ENCODE assay signal across 2 cellular contexts in the genomic region with DNA sequence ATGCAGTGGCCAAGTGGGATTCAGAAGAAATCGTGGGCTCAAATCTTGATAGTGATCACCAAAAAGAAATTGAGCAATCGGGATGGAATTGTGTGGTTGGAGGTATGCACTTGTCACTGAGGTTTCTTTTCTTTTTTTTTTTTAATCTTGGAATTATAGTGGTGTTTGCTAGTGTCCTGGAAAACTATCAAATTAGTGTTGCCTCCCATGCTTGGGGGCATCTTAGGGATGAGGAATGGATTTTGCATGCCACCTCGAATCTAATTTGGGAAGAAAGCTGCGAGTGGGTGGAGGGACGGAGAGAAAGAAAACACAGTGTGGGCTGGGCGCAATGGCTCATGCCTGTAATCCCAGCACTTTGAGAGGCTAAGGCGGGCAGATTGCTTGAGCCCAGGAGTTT.
TF ChIP-seq lines count a peak whose summit lies in the region.

No MANE protein-coding gene starts in this region.

TF ChIP-seq in IMR-90, 13 proteins besides CTCF, POLR2A, EP300 and RAD21:
- no peak for TF ChIP-seq BHLHE40 (IDR thresholded peaks at IDR 0.05; ENCODE audit: low read depth, low read length)
- TF ChIP-seq CEBPB (IDR thresholded peaks at IDR 0.05; ENCODE audit: low read depth, low read length), result peak; percentile 87
- no peak for TF ChIP-seq CHD1 (IDR thresholded peaks at IDR 0.05; ENCODE audit: low read depth, low read length)
- no peak for TF ChIP-seq RCOR1 (IDR thresholded peaks at IDR 0.05; ENCODE audit: insufficient replicate concordance, low read length)
TF ChIP-seq in IMR-90: peak in this region for 1.

TF ChIP-seq in HepG2, 621 proteins besides CTCF, POLR2A, EP300 and RAD21:
- TF ChIP-seq HMG20B (CRISPR knock-in tag; conservative IDR thresholded peaks at IDR 0.05) (no peak), NCOA2 (CRISPR knock-in tag; IDR thresholded peaks at IDR 0.05) (no peak), TOE1 (CRISPR knock-in tag; IDR thresholded peaks at IDR 0.05) (no peak), SSRP1 (CRISPR knock-in tag; IDR thresholded peaks at IDR 0.05) (no peak), ZFAT (CRISPR knock-in tag; conservative IDR thresholded peaks at IDR 0.05) (no peak), ZNF367 (CRISPR knock-in tag; IDR thresholded peaks at IDR 0.05; ENCODE audit: borderline replicate concordance) (no peak), HNF4A (CRISPR knock-in tag; IDR thresholded peaks at IDR 0.05) (no peak), RBM22 (optimal IDR thresholded peaks at IDR 0.05; ENCODE audit: low read length) (no peak)
TF ChIP-seq in HepG2: peak in this region for 0.
